ENCODE assay signal across 9 cellular contexts in the genomic region with DNA sequence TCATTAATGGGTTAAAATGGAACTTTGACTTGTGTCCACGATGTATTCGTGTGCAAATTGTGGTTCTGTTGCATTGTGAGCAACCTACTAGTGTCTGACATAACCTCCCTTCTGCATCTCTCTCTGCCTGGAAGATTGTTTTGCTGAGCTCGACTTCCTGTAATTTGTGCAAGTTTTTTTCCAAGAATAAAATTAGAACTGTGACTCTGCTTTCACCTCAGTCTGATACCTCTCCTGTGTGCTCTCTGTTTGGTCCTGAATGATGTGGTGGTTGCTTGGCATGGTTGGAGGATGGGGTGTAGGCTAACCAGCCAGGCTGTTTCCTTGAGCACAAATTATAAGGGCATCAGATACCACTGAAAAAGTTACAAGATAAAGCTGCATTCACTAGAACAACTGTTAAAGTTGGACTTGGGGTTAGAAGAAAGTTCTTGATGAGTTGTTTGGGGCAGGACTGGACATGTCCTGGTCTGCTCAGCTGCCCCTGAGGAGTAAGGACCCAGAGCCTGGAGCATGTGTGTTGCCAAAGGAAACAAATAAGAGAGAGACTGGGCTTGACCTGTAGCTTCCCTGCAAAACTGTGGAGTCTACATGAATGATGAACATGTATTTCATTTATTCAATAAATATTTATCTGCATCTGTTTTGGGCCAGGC. TPM values are rescaled to one million over a fixed set of nuclear protein-coding genes. Genes with fewer than 3 reads are reported as not detected.
DNase-seq lines count a peak whose midpoint lies in the region; ATAC-seq and TF ChIP-seq lines count a peak whose summit lies in the region.
"Had no signal": no experiment of that assay in that cellular context is flagged by ENCODE, and none has a peak within 500 bp of the region (broad histone marks: within the 10 kb centered on the region; RNA-seq: fewer than 3 reads in every experiment).

No MANE protein-coding gene starts in this region.

- H3K27me3 Mint-ChIP-seq in MCF 10A (ENCODE audit: insufficient read depth, unreplicated experiment) (no peaks in the 10 kb centered on the region), glutamatergic neuron (ENCODE audit: unreplicated experiment) (peaks cover 4% of the 10 kb centered on the region)

- no TSS peak for BruUV-seq in MCF 10A (replicated peaks; lab: Mats Ljungman, UMichigan)

- H3K36me3 ChIP-seq in breast epithelium, result no peaks in the 10 kb centered on the region
- no peaks in the 10 kb centered on the region for H3K36me3 ChIP-seq in thoracic aorta
- no peaks in the 10 kb centered on the region for H3K36me3 ChIP-seq in thyroid gland

- DNase-seq in MCF 10A (ENCODE audit: unreplicated experiment), result peak; percentile 61
- DNase-seq in breast epithelium (ENCODE audit: low spot score in 2 of 2), result no peak
- peak; percentile 26 for DNase-seq in activated CD4-positive, alpha-beta T cell treated with anti-CD3 and anti-CD28 coated beads, Interleukin-2, amount 50 U/mL, for 1 hour
- no peak for DNase-seq in glutamatergic neuron
- no peak for DNase-seq in thoracic aorta (ENCODE audit: low spot score)
- no peak for DNase-seq in thyroid gland
- DNase-seq: NCI-H1436 treated with DMSO at 0.1 percent for 48 hours had no signal

- no peaks in the 10 kb centered on the region for H3K9me3 Mint-ChIP-seq in MCF 10A (ENCODE audit: unreplicated experiment)
- H3K9me3 Mint-ChIP-seq in glutamatergic neuron (ENCODE audit: unreplicated experiment), result peaks cover 13% of the 10 kb centered on the region

- POLR2A ChIA-PET in MCF 10A (lab: Yijun Ruan, JAX), result interaction anchor here (0.6 to 6.5 kb wide), 16 partner anchors 9 to 532 kb away, joined by 3 to 62 read pairs (median 4); a partner anchor contains a TSS

- no peak for TF ChIP-seq POLR2A in breast epithelium (IDR thresholded peaks at IDR 0.05)
- no peak for TF ChIP-seq POLR2A in thyroid gland (IDR thresholded peaks at IDR 0.05)

- H3K9me3 ChIP-seq in breast epithelium (no peaks in the 10 kb centered on the region), thoracic aorta (no peaks in the 10 kb centered on the region), thyroid gland (no peaks in the 10 kb centered on the region)

- intact Hi-C loops in MCF 10A (cut with micrococcal nuclease), result no loop called here
- intact Hi-C loops in breast epithelium (cut with DNase I; ENCODE audit: low total_unique reads), result no loop called here
- intact Hi-C loops in thyroid gland (cut with DNase I), result no loop called here

- peak overlapping the region; percentile 67 for H3K27ac Mint-ChIP-seq in MCF 10A (ENCODE audit: low read depth, unreplicated experiment)
- H3K27ac Mint-ChIP-seq in glutamatergic neuron (ENCODE audit: unreplicated experiment), result no peak overlapping the region

- H3K4me3 Mint-ChIP-seq in MCF 10A (ENCODE audit: unreplicated experiment), result peak overlapping the region; percentile 62
- peak overlapping the region; percentile 44 for H3K4me3 Mint-ChIP-seq in glutamatergic neuron (ENCODE audit: unreplicated experiment)

- H3K27ac ChIP-seq in breast epithelium, result peak overlapping the region in 1 of 2 donors; percentile 25
- H3K27ac ChIP-seq in thoracic aorta, result peak overlapping the region; percentile 90 to 95
- no peak overlapping the region for H3K27ac ChIP-seq in thyroid gland

- TF ChIP-seq CTCF in MCF 10A (IDR thresholded peaks at IDR 0.05; ENCODE audit: unreplicated experiment) (no peak), breast epithelium (IDR thresholded peaks at IDR 0.05) (no peak), glutamatergic neuron (IDR thresholded peaks at IDR 0.05; ENCODE audit: partially characterized antibody, unreplicated experiment) (no peak), thoracic aorta (IDR thresholded peaks at IDR 0.05) (no peak), thyroid gland (IDR thresholded peaks at IDR 0.05) (no peak)

- H3K36me3 Mint-ChIP-seq in MCF 10A (ENCODE audit: insufficient read depth, unreplicated experiment), result peaks cover 7% of the 10 kb centered on the region
- no peaks in the 10 kb centered on the region for H3K36me3 Mint-ChIP-seq in glutamatergic neuron (ENCODE audit: unreplicated experiment)

- peak; percentile 56 for ATAC-seq in thoracic aorta (ENCODE audit: insufficient number of reproducible peaks, low FRiP score, low read depth)
- no peak for ATAC-seq in HG03469 (IDR thresholded peaks at IDR 0.05; ENCODE audit: unreplicated experiment)
- no peak for ATAC-seq in GM21367 (IDR thresholded peaks at IDR 0.05; ENCODE audit: unreplicated experiment)

- peaks cover 34% of the 10 kb centered on the region for H3K4me1 Mint-ChIP-seq in MCF 10A (ENCODE audit: insufficient read depth, unreplicated experiment)
- H3K4me1 Mint-ChIP-seq in glutamatergic neuron (ENCODE audit: low read depth, unreplicated experiment), result peaks cover 7% of the 10 kb centered on the region

- H3K4me1 ChIP-seq in breast epithelium, result peaks cover 0 to 4% of the 10 kb centered on the region in 2 donors
- peaks cover 32 to 40% of the 10 kb centered on the region in 2 donors for H3K4me1 ChIP-seq in thoracic aorta (ENCODE audit: control insufficient read depth in 1 of 2, low read depth in 2 of 2)
- H3K4me1 ChIP-seq in thyroid gland, result peaks cover 9 to 12% of the 10 kb centered on the region in 2 donors

- H3K4me3 ChIP-seq in breast epithelium, result no peak overlapping the region
- H3K4me3 ChIP-seq in thoracic aorta, result peak overlapping the region; percentile 8
- no peak overlapping the region for H3K4me3 ChIP-seq in thyroid gland (replicated peaks in 1 of 3)

- no peaks in the 10 kb centered on the region for H3K27me3 ChIP-seq in breast epithelium
- H3K27me3 ChIP-seq in thoracic aorta (replicated peaks; ENCODE audit: insufficient read depth), result no peaks in the 10 kb centered on the region
- H3K27me3 ChIP-seq in thyroid gland, result no peaks in the 10 kb centered on the region

- CTCF ChIA-PET in MCF 10A (lab: Yijun Ruan, JAX), result interaction anchor here (0.6 to 2.9 kb wide), 8 partner anchors 10 to 294 kb away, joined by 3 to 17 read pairs (median 6); no protein-coding TSS in a partner anchor

- 39 to 53% methylated on average over 3 of the region's 3 CpGs for WGBS in thyroid gland, 2 donors

RNA-seq across cellular contexts. Expression of a gene that starts 1.9 kb away (rescaled TPM):
- total RNA-seq in MCF 10A (2022) (29.2 and 35.7 TPM in 2 replicates), breast epithelium (10 to 100 TPM; 28.2 to 42.6 (median 40.8) TPM), glutamatergic neuron (ENCODE audit: unreplicated experiment) (30.6 TPM), thoracic aorta (100 to 1,000 TPM in 1 of 2 donors, 10 to 100 TPM in 1; 88.9 to 131 TPM), thyroid gland (10 to 100 TPM; 42.6 to 58.0 (median 46.2) TPM)

Comparison
In these comparisons a context has a peak if more than half of its experiments do, and no peak if none do; other contexts are left out.
1. DNase-seq: peak in MCF 10A (single experiment) and activated CD4-positive, alpha-beta T cell treated with anti-CD3 and anti-CD28 coated beads, Interleukin-2, amount 50 U/mL, for 1 hour (single experiment); none in breast epithelium (0 of 2), glutamatergic neuron (single experiment), thoracic aorta (single experiment) and thyroid gland (0 of 2).
2. H3K27ac ChIP-seq: peak in thoracic aorta (2 of 2); none in thyroid gland (0 of 3).